Comparison of ENCODE assay signal across 1 cellular context in the genomic region with DNA sequence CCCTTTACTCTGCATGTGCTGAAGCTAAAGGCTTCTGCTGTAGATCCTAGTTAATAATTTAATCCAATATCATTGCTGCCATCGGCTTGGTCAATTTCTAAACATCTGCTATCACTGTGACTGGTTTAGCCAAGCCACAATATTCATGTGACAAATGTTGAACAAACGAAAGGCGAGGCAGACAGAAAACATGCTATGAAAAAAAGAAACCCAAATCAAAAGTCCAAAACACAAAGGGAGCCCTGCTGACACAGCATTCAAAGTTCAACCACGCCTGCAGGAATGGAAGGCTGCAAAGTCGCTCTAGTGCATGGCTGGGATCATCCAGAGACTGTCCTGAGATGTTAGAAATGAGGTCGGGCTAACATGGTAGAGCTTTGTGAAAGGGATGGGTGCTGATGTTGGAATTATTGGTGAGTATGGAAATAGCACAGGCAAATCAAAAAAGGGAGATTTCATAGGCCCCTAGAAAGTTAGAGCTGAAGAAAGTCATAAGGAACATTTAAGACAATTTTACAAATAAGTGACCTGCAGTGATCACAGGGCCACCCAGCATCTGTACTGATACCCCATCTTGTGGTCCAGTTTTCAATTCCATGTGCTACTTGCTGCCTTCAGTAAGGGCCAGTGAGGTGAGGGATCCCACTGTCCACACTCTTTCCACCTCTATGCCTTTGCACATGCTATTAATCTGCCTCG.
TF ChIP-seq lines count a peak whose summit lies in the region.

No MANE protein-coding gene starts in this region.

TF ChIP-seq in K562, 482 proteins besides CTCF, POLR2A, EP300 and RAD21:
- peak; percentile 9; the same call in 1 of the 2 replicates for TF ChIP-seq C11orf30 (IDR thresholded peaks at IDR 0.05; ENCODE audit: low read depth)
- TF ChIP-seq, protein P1, sequence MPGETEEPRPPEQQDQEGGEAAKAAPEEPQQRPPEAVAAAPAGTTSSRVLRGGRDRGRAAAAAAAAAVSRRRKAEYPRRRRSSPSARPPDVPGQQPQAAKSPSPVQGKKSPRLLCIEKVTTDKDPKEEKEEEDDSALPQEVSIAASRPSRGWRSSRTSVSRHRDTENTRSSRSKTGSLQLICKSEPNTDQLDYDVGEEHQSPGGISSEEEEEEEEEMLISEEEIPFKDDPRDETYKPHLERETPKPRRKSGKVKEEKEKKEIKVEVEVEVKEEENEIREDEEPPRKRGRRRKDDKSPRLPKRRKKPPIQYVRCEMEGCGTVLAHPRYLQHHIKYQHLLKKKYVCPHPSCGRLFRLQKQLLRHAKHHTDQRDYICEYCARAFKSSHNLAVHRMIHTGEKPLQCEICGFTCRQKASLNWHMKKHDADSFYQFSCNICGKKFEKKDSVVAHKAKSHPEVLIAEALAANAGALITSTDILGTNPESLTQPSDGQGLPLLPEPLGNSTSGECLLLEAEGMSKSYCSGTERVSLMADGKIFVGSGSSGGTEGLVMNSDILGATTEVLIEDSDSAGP (CRISPR knock-in tag; IDR thresholded peaks at IDR 0.05): no peak
